ENCODE assay signal across 8 cellular contexts in genomic region chr19:41223431-41224234, GRCh38.
DNase-seq lines count a peak whose midpoint lies in the region; ATAC-seq and TF ChIP-seq lines count a peak whose summit lies in the region.
"Had no signal": no experiment of that assay in that cellular context is flagged by ENCODE, and none has a peak within 500 bp of the region (broad histone marks: within the 10 kb centered on the region; RNA-seq: fewer than 3 reads in every experiment).

No MANE protein-coding gene starts in this region.

- H3K27me3 ChIP-seq in adipocyte (replicated peaks; ENCODE audit: control insufficient read depth, insufficient read depth, low read length), result no peaks in the 10 kb centered on the region
- H3K27me3 ChIP-seq in tibial artery, result no peaks in the 10 kb centered on the region
- H3K27me3 ChIP-seq in effector memory CD4-positive, alpha-beta T cell (replicated peaks; ENCODE audit: control insufficient read depth, insufficient read depth, low read length, poor library complexity, severe bottlenecking), result no peaks in the 10 kb centered on the region

- DNase-seq in HS-5 (ENCODE audit: low read depth) (peak; percentile 98), adipocyte (ENCODE audit: low read depth) (peak; percentile 76), iPS-NIHi7 (ENCODE audit: extremely low spot score) (peak; percentile 78), tibial artery (peak in 1 of 2 donors; percentile 82), DMS79 treated with DMSO at 0.1 percent for 48 hours (lab: John Stamatoyannopoulos, UW) (no peak)
- no peak for DNase-seq in effector memory CD4-positive, alpha-beta T cell
- DNase-seq: NCI-H1417 had no signal

- H3K9me3 ChIP-seq in adipocyte (ENCODE audit: control insufficient read depth, low read length) (no peaks in the 10 kb centered on the region), tibial artery (no peaks in the 10 kb centered on the region)
- H3K9me3 ChIP-seq in effector memory CD4-positive, alpha-beta T cell (ENCODE audit: control insufficient read depth, low read length), result no peaks in the 10 kb centered on the region

- peak overlapping the region; percentile 53 for H3K9ac ChIP-seq in adipocyte (ENCODE audit: low read length)

- peak overlapping the region; percentile 97 to 99 for H3K27ac ChIP-seq in tibial artery
- H3K27ac ChIP-seq in effector memory CD4-positive, alpha-beta T cell (ENCODE audit: insufficient read depth, low read length, poor library complexity, severe bottlenecking), result no peak overlapping the region

- H3K4me1 ChIP-seq in adipocyte (ENCODE audit: control insufficient read depth, insufficient read depth, low read length) (peaks cover 56% of the 10 kb centered on the region), tibial artery (peaks cover 0 to 75% (median 49%) of the 10 kb centered on the region in 4 donors)
- H3K4me1 ChIP-seq in effector memory CD4-positive, alpha-beta T cell (ENCODE audit: control insufficient read depth, insufficient read depth, low read length, poor library complexity, severe bottlenecking), result peaks cover 6% of the 10 kb centered on the region

- TF ChIP-seq CTCF in tibial artery (IDR thresholded peaks at IDR 0.05), result no peak

- intact Hi-C loops in tibial artery (cut with DNase I; ENCODE audit: low total_unique reads), result no loop called here

- no peak for ATAC-seq in HG02678 (IDR thresholded peaks at IDR 0.05; ENCODE audit: unreplicated experiment)

- H3K36me3 ChIP-seq in adipocyte (ENCODE audit: control insufficient read depth, insufficient read depth, low read length, severe bottlenecking) (peaks cover 28% of the 10 kb centered on the region), tibial artery (peaks cover 9 to 20% (median 16%) of the 10 kb centered on the region in 3 donors)
- no peaks in the 10 kb centered on the region for H3K36me3 ChIP-seq in effector memory CD4-positive, alpha-beta T cell (ENCODE audit: control insufficient read depth, insufficient read depth, low read length)

- H3K4me3 ChIP-seq in adipocyte (ENCODE audit: low read length) (peak overlapping the region; percentile 66), tibial artery (peak overlapping the region; percentile 8 to 15)
- H3K4me3 ChIP-seq in effector memory CD4-positive, alpha-beta T cell (ENCODE audit: insufficient read depth, low read depth, low read length, poor library complexity, severe bottlenecking), result no peak overlapping the region

Comparison
In these comparisons a context has a peak if more than half of its experiments do, and no peak if none do; other contexts are left out.
1. DNase-seq: peak in HS-5 (single experiment), adipocyte (single experiment) and iPS-NIHi7 (single experiment); none in DMS79 treated with DMSO at 0.1 percent for 48 hours (single experiment) and effector memory CD4-positive, alpha-beta T cell (0 of 3).